ENCODE assay signal across 11 cellular contexts in genomic region chr4:25029479-25030282, GRCh38. TPM values are rescaled to one million over a fixed set of nuclear protein-coding genes. Genes with fewer than 3 reads are reported as not detected.
DNase-seq lines count a peak whose midpoint lies in the region; ATAC-seq and TF ChIP-seq lines count a peak whose summit lies in the region.
"Had no signal": no experiment of that assay in that cellular context is flagged by ENCODE, and none has a peak within 500 bp of the region (broad histone marks: within the 10 kb centered on the region; RNA-seq: fewer than 3 reads in every experiment).

No MANE protein-coding gene starts in this region.

- no peaks in the 10 kb centered on the region for H3K36me3 ChIP-seq in muscle layer of duodenum (ENCODE audit: control insufficient read depth in 1 of 2, insufficient read depth in 2 of 2, low read length in 2 of 2)
- no peaks in the 10 kb centered on the region for H3K36me3 ChIP-seq in tibial nerve

- no peak overlapping the region for H3K27ac Mint-ChIP-seq in activated naive CD4-positive, alpha-beta T cell treated with anti-CD3 and anti-CD28 coated beads, Interleukin-2, amount 50 U/mL, for 24 hours
- H3K27ac Mint-ChIP-seq in brain: peak overlapping the region in 3 of 5 experiments; percentile 13 to 70 (median 69)
- H3K27ac Mint-ChIP-seq: activated CD8-positive, alpha-beta memory T cell treated with anti-CD3 and anti-CD28 coated beads, Interleukin-2, amount 10 ng/mL, durations not matched to agents 7 days and 5 days had no signal

- H3K36me3 Mint-ChIP-seq in activated naive CD4-positive, alpha-beta T cell treated with anti-CD3 and anti-CD28 coated beads, Interleukin-2, amount 50 U/mL, for 24 hours: no peaks in the 10 kb centered on the region
- peaks cover 8% of the 10 kb centered on the region for H3K36me3 Mint-ChIP-seq in brain
- H3K36me3 Mint-ChIP-seq: activated CD8-positive, alpha-beta memory T cell treated with anti-CD3 and anti-CD28 coated beads, Interleukin-2, amount 10 ng/mL, durations not matched to agents 7 days and 5 days had no signal

- H3K27me3 ChIP-seq in muscle layer of duodenum (ENCODE audit: low read depth, low read length) (peaks cover 13% of the 10 kb centered on the region), tibial nerve (peaks cover 0 to 5% of the 10 kb centered on the region in 2 donors)

- H3K9me3 ChIP-seq in muscle layer of duodenum (ENCODE audit: control insufficient read depth in 1 of 2, low read length in 2 of 2) (no peaks in the 10 kb centered on the region), tibial nerve (no peaks in the 10 kb centered on the region)

- ATAC-seq in HG03175 (IDR thresholded peaks at IDR 0.05; ENCODE audit: unreplicated experiment): no peak
- ATAC-seq: activated CD8-positive, alpha-beta memory T cell treated with anti-CD3 and anti-CD28 coated beads, Interleukin-2, amount 10 ng/mL, durations not matched to agents 7 days and 5 days had no signal

- DNase-seq in activated naive CD4-positive, alpha-beta T cell treated with Interleukin-2 at 50 U/mL for 16 hours: no peak
- no peak for DNase-seq in tibial nerve (ENCODE audit: low spot score in 2 of 2)
- DNase-seq in H4 (ENCODE audit: low spot score): no peak
- no peak for DNase-seq in Kasumi-1 (lab: John Stamatoyannopoulos, UW)
- DNase-seq: activated CD8-positive, alpha-beta memory T cell treated with anti-CD3 and anti-CD28 coated beads, Interleukin-2, amount 10 ng/mL, durations not matched to agents 7 days and 5 days; AML-193; stimulated activated CD4-positive, alpha-beta T cell treated with anti-CD3 and anti-CD28 coated beads, Interleukin-12 subunit alpha, Interleukin-12 subunit beta, amount 100 ng/mL, for 4 hours had no signal

- H3K27me3 Mint-ChIP-seq in activated naive CD4-positive, alpha-beta T cell treated with anti-CD3 and anti-CD28 coated beads, Interleukin-2, amount 50 U/mL, for 24 hours: peaks cover 54% of the 10 kb centered on the region
- peaks cover 16% of the 10 kb centered on the region for H3K27me3 Mint-ChIP-seq in brain

- no peak for TF ChIP-seq CTCF in brain (conservative IDR thresholded peaks at IDR 0.05)
- TF ChIP-seq CTCF in tibial nerve (IDR thresholded peaks at IDR 0.05): no peak

- peaks cover 10% of the 10 kb centered on the region for H3K9me3 Mint-ChIP-seq in activated naive CD4-positive, alpha-beta T cell treated with anti-CD3 and anti-CD28 coated beads, Interleukin-2, amount 50 U/mL, for 24 hours
- peaks cover 3 to 11% (median 5%) of the 10 kb centered on the region in 5 experiments for H3K9me3 Mint-ChIP-seq in brain

- H3K4me3 ChIP-seq in muscle layer of duodenum (ENCODE audit: low read depth in 1 of 2, low read length in 2 of 2): peak overlapping the region; percentile 37 to 68
- peak overlapping the region; percentile 42 to 68 (median 52) for H3K4me3 ChIP-seq in tibial nerve

- TF ChIP-seq POLR2A in tibial nerve (IDR thresholded peaks at IDR 0.05): no peak

- H3K4me1 ChIP-seq in muscle layer of duodenum (ENCODE audit: control insufficient read depth in 1 of 2, insufficient read depth in 2 of 2, low read length in 2 of 2): peaks cover 0 to 15% of the 10 kb centered on the region in 2 donors
- H3K4me1 ChIP-seq in tibial nerve: peaks cover 0 to 21% (median 7%) of the 10 kb centered on the region in 4 donors

- peaks cover 4% of the 10 kb centered on the region for H3K4me1 Mint-ChIP-seq in activated naive CD4-positive, alpha-beta T cell treated with anti-CD3 and anti-CD28 coated beads, Interleukin-2, amount 50 U/mL, for 24 hours
- H3K4me1 Mint-ChIP-seq in brain: peaks cover 54% of the 10 kb centered on the region
- H3K4me1 Mint-ChIP-seq: activated CD8-positive, alpha-beta memory T cell treated with anti-CD3 and anti-CD28 coated beads, Interleukin-2, amount 10 ng/mL, durations not matched to agents 7 days and 5 days had no signal

- H3K27ac ChIP-seq in muscle layer of duodenum (ENCODE audit: low read length) (no peak overlapping the region), tibial nerve (peak overlapping the region in 2 of 4 donors; percentile 58 to 83)

- H3K4me3 Mint-ChIP-seq in activated naive CD4-positive, alpha-beta T cell treated with anti-CD3 and anti-CD28 coated beads, Interleukin-2, amount 50 U/mL, for 24 hours: peak overlapping the region; percentile 27
- peak overlapping the region; percentile 75 to 88 (median 83) for H3K4me3 Mint-ChIP-seq in brain
- H3K4me3 Mint-ChIP-seq: activated CD8-positive, alpha-beta memory T cell treated with anti-CD3 and anti-CD28 coated beads, Interleukin-2, amount 10 ng/mL, durations not matched to agents 7 days and 5 days had no signal

- WGBS in tibial nerve, 2 donors: 29 to 38% methylated on average over 18 to 20 of the region's 20 CpGs

- TF ChIP-seq EP300 in tibial nerve (IDR thresholded peaks at IDR 0.05): no peak

RNA-seq across cellular contexts. Expression of gene LGI2, which starts 1.1 kb away (rescaled TPM):
- 1.6 TPM for polyA plus RNA-seq in brain (ENCODE audit: insufficient read depth, low read depth, low replicate concordance)
- 10 to 100 TPM in 3 of 4 donors, 1 to 10 TPM in 1; 4.8 to 25.7 (median 23.2) TPM for total RNA-seq in tibial nerve
- total RNA-seq in H4 (2014; rRNA removed; shearing (Covaris generic)): 0.04 and 0.12 TPM in 2 replicates
- total RNA-seq: activated CD8-positive, alpha-beta memory T cell treated with anti-CD3 and anti-CD28 coated beads, Interleukin-2, amount 10 ng/mL, durations not matched to agents 7 days and 5 days had no signal
